ENCODE assay signal across 8 cellular contexts in the genomic region with DNA sequence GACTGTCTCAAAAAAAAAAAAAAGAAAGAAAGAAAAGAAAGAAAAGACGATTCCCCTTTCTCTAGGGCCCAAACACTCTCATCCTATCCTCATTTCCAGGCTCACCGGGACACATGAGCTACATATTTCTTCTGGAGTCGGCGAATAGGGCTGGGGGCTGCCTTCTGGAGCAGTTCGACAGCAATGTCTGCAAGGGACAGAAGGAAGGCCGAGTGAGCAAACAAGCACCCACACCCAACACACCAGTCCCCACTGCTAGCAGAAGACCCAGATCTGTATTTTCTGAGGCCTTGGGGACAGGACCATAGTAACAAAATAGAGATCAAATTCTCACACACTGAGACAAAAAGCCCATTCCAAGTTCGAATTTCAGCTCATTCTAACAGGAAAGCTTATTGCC. TPM values are rescaled to one million over a fixed set of nuclear protein-coding genes. Genes with fewer than 3 reads are reported as not detected.
DNase-seq lines count a peak whose midpoint lies in the region; ATAC-seq and TF ChIP-seq lines count a peak whose summit lies in the region.

No MANE protein-coding gene starts in this region.

- intact Hi-C loops in right cardiac atrium (cut with DNase I) (loop anchor here in 1 of 4 donors (5.0 kb wide), 1 partner anchor 37 kb away; no protein-coding TSS in a partner anchor), Right ventricle myocardium superior (cut with DNase I) (loop anchor here (5.0 kb wide), 2 partner anchors 42 to 122 kb away; a partner anchor contains a TSS), vagina (cut with DNase I) (no loop called here)

- no peaks in the 10 kb centered on the region for H3K9me3 ChIP-seq in right cardiac atrium (ENCODE audit: control insufficient read depth, low read length)
- H3K9me3 ChIP-seq in mucosa of rectum (ENCODE audit: control insufficient read depth in 2 of 2, low read length in 2 of 2): no peaks in the 10 kb centered on the region
- H3K9me3 ChIP-seq in vagina: no peaks in the 10 kb centered on the region
- H3K9me3 ChIP-seq in neuronal stem cell (replicated peaks in 1 of 2; ENCODE audit: control insufficient read depth in 2 of 2, insufficient read depth in 1 of 2, low read depth in 1 of 2, low read length in 2 of 2): no peaks in the 10 kb centered on the region

- H3K9ac ChIP-seq in mucosa of rectum (ENCODE audit: low read depth in 1 of 2, low read length in 2 of 2) (peak overlapping the region; percentile 97 to 98), neuronal stem cell (ENCODE audit: low read depth, low read length, poor library complexity) (no peak overlapping the region)

- H4K91ac ChIP-seq in neuronal stem cell (ENCODE audit: low read depth, low read length, poor library complexity): no peak overlapping the region

- H3K18ac ChIP-seq in neuronal stem cell (ENCODE audit: low read length): no peak overlapping the region

- no peak overlapping the region for H2BK12ac ChIP-seq in neuronal stem cell (ENCODE audit: low read length)

- H3K36me3 ChIP-seq in mucosa of rectum (ENCODE audit: control insufficient read depth in 2 of 2, insufficient read depth in 2 of 2, low read length in 2 of 2) (peaks cover 43 to 46% of the 10 kb centered on the region in 2 donors), vagina (peaks cover 0 to 41% of the 10 kb centered on the region in 2 donors), neuronal stem cell (replicated peaks in 1 of 2; ENCODE audit: control insufficient read depth in 2 of 2, insufficient read depth in 2 of 2, low read length in 2 of 2) (peaks cover 17 to 48% of the 10 kb centered on the region in 2 donors)

- in situ Hi-C loops in astrocyte of the spinal cord (cut with HindIII; ENCODE audit: low sequenced_read_pairs): no loop called here

- H2BK15ac ChIP-seq in neuronal stem cell (ENCODE audit: low read length): no peak overlapping the region

- 88% methylated on average over 7 of the region's 7 CpGs for WGBS in right cardiac atrium
- WGBS in neuronal stem cell (ENCODE audit: extremely low coverage in 2 of 2, insufficient read length in 2 of 2, insufficient replicate concordance in 1 of 2), 2 donors: no CpG with 5 or more reads among the region's 7 CpGs

- H2AFZ ChIP-seq in neuronal stem cell (ENCODE audit: low read length): no peak overlapping the region

- TF ChIP-seq POLR2A in vagina (IDR thresholded peaks at IDR 0.05): no peak

- H3K27ac ChIP-seq in right cardiac atrium (ENCODE audit: low read length) (no peak overlapping the region), mucosa of rectum (ENCODE audit: low read depth in 2 of 2, low read length in 2 of 2) (peak overlapping the region in 1 of 2 donors; percentile 99), vagina (peak overlapping the region; percentile 99), neuronal stem cell (replicated peaks; ENCODE audit: low read length) (no peak overlapping the region)

- H3K79me1 ChIP-seq in neuronal stem cell (ENCODE audit: low read depth, low read length): peaks cover 5% of the 10 kb centered on the region

- H3K4me2 ChIP-seq in neuronal stem cell (ENCODE audit: insufficient read depth, low read length, poor library complexity, severe bottlenecking): no peak overlapping the region

- H3K4me1 ChIP-seq in right cardiac atrium (ENCODE audit: control insufficient read depth, insufficient read depth, low read length): peaks cover 5% of the 10 kb centered on the region
- H3K4me1 ChIP-seq in mucosa of rectum (ENCODE audit: control insufficient read depth in 2 of 2, insufficient read depth in 2 of 2, low read length in 2 of 2): peaks cover 26 to 36% of the 10 kb centered on the region in 2 donors
- peaks cover 33% of the 10 kb centered on the region for H3K4me1 ChIP-seq in vagina
- H3K4me1 ChIP-seq in neuronal stem cell (ENCODE audit: control insufficient read depth in 2 of 2, insufficient read depth in 1 of 2, low read depth in 1 of 2, low read length in 2 of 2): peaks cover 8 to 9% of the 10 kb centered on the region in 2 donors

- H3K4me3 ChIP-seq in right cardiac atrium (ENCODE audit: low read length): peak overlapping the region; percentile 72
- peak overlapping the region; percentile 75 for H3K4me3 ChIP-seq in astrocyte of the spinal cord (ENCODE audit: low read depth, low read length)
- H3K4me3 ChIP-seq in mucosa of rectum (ENCODE audit: low read length in 2 of 2): peak overlapping the region; percentile 95 to 98
- H3K4me3 ChIP-seq in vagina: peak overlapping the region; percentile 71 to 93
- H3K4me3 ChIP-seq in neuronal stem cell (ENCODE audit: low read length in 2 of 2): peak overlapping the region in 1 of 2 donors; percentile 89

- no peak for ATAC-seq in right cardiac atrium
- no peak for ATAC-seq in Right ventricle myocardium superior (ENCODE audit: poor library complexity)

- H3K14ac ChIP-seq in neuronal stem cell (ENCODE audit: low read length): no peak overlapping the region

- H2BK120ac ChIP-seq in neuronal stem cell (ENCODE audit: low read depth, low read length): no peak overlapping the region

- no peaks in the 10 kb centered on the region for H3K27me3 ChIP-seq in right cardiac atrium (ENCODE audit: control insufficient read depth, insufficient read depth)
- no peaks in the 10 kb centered on the region for H3K27me3 ChIP-seq in mucosa of rectum (ENCODE audit: control insufficient read depth in 2 of 2, insufficient read depth in 2 of 2, low read length in 2 of 2)
- H3K27me3 ChIP-seq in vagina: no peaks in the 10 kb centered on the region
- no peaks in the 10 kb centered on the region for H3K27me3 ChIP-seq in neuronal stem cell (ENCODE audit: control insufficient read depth in 3 of 3, insufficient read depth in 3 of 3, low read depth in 1 of 3, low read length in 3 of 3)

- no peak for TF ChIP-seq CTCF in astrocyte of the spinal cord (IDR thresholded peaks at IDR 0.05; ENCODE audit: low read depth, low read length)
- TF ChIP-seq CTCF in vagina (IDR thresholded peaks at IDR 0.05): no peak

- H3K23ac ChIP-seq in neuronal stem cell (ENCODE audit: low read depth, low read length, poor library complexity): no peak overlapping the region

- no peak overlapping the region for H4K8ac ChIP-seq in neuronal stem cell (ENCODE audit: low read depth, low read length)

- DNase-seq in right cardiac atrium (no peak), Right ventricle myocardium superior (no peak), astrocyte of the spinal cord (ENCODE audit: low read depth, low spot score) (no peak), vagina (ENCODE audit: extremely low spot score in 2 of 2) (peak in 1 of 2 donors; percentile 71), neuronal stem cell (ENCODE audit: low spot score) (no peak), NCI-H1092 treated with DMSO at 0.1 percent for 48 hours (lab: John Stamatoyannopoulos, UW) (no peak)
- no peak for DNase-seq in activated CD4-positive, CD25-positive, alpha-beta regulatory T cell (lab: John Stamatoyannopoulos, UW)

- H2BK5ac ChIP-seq in neuronal stem cell (ENCODE audit: low read length): no peak overlapping the region

- no peak overlapping the region for H3K4ac ChIP-seq in neuronal stem cell (ENCODE audit: low read length)

- H2AK5ac ChIP-seq in neuronal stem cell (ENCODE audit: low read depth, low read length): no peak overlapping the region

RNA-seq across cellular contexts. Expression of a gene that starts 1.2 kb away (rescaled TPM):
- total RNA-seq in right cardiac atrium (10 to 100 TPM; 40.0 to 53.1 (median 48.5) TPM), Right ventricle myocardium superior (69.3 TPM), vagina (32.2 TPM)
- 41.8 TPM for polyA plus RNA-seq in right cardiac atrium
- 15.6 TPM for polyA plus RNA-seq in neuronal stem cell (2013, experiment 1 of 2)
- polyA plus RNA-seq in neuronal stem cell (2013, experiment 2 of 2): 14.9 TPM

RNA-seq across cellular contexts. Expression of a gene that starts 2.6 kb away (rescaled TPM):
- total RNA-seq in right cardiac atrium (10 to 100 TPM; 35.2 to 47.3 (median 40.2) TPM), Right ventricle myocardium superior (36.8 TPM), vagina (43.7 TPM)
- 22.0 TPM for polyA plus RNA-seq in right cardiac atrium
- polyA plus RNA-seq in neuronal stem cell (2013, experiment 1 of 2): 37.4 TPM
- 36.9 TPM for polyA plus RNA-seq in neuronal stem cell (2013, experiment 2 of 2)

RNA-seq across cellular contexts. Expression of a gene that starts 5.7 kb away (rescaled TPM):
- total RNA-seq in right cardiac atrium (under 1 TPM; 0.56 to 0.95 (median 0.57) TPM), Right ventricle myocardium superior (1.4 TPM), vagina (5.4 TPM)
- 0.59 TPM for polyA plus RNA-seq in right cardiac atrium
- 0.06 TPM for polyA plus RNA-seq in neuronal stem cell (2013, experiment 1 of 2)
- polyA plus RNA-seq in neuronal stem cell (2013, experiment 2 of 2): 0.11 TPM

RNA-seq across cellular contexts. Expression of a gene that starts 14.9 kb away (rescaled TPM):
- total RNA-seq in right cardiac atrium (1 to 10 TPM; 5.4 to 9.4 (median 9.2) TPM), Right ventricle myocardium superior (7.5 TPM), vagina (17.7 TPM)
- polyA plus RNA-seq in right cardiac atrium: 5.6 TPM
- 13.9 TPM for polyA plus RNA-seq in neuronal stem cell (2013, experiment 1 of 2)
- 14.3 TPM for polyA plus RNA-seq in neuronal stem cell (2013, experiment 2 of 2)

RNA-seq across cellular contexts. Expression of a gene that starts 31.1 kb away (rescaled TPM):
- total RNA-seq in right cardiac atrium (10 to 100 TPM; 21.8 to 28.9 (median 22.8) TPM), Right ventricle myocardium superior (21.3 TPM), vagina (52.1 TPM)
- 23.9 TPM for polyA plus RNA-seq in right cardiac atrium
- polyA plus RNA-seq in neuronal stem cell (2013, experiment 1 of 2): 18.8 TPM
- 17.5 TPM for polyA plus RNA-seq in neuronal stem cell (2013, experiment 2 of 2)
